In genomic region chr3:9932535-9932842, GRCh38 we compare ENCODE assay signal across 1 cellular context.
TF ChIP-seq lines count a peak whose summit lies in the region.

No MANE protein-coding gene starts in this region.

TF ChIP-seq in HepG2, 621 proteins besides CTCF, POLR2A, EP300 and RAD21:
- TF ChIP-seq ZNF607 (CRISPR knock-in tag; IDR thresholded peaks at IDR 0.05; ENCODE audit: borderline replicate concordance): peak; percentile 39; the same call in 1 of the 2 replicates
- TF ChIP-seq, protein P1, sequence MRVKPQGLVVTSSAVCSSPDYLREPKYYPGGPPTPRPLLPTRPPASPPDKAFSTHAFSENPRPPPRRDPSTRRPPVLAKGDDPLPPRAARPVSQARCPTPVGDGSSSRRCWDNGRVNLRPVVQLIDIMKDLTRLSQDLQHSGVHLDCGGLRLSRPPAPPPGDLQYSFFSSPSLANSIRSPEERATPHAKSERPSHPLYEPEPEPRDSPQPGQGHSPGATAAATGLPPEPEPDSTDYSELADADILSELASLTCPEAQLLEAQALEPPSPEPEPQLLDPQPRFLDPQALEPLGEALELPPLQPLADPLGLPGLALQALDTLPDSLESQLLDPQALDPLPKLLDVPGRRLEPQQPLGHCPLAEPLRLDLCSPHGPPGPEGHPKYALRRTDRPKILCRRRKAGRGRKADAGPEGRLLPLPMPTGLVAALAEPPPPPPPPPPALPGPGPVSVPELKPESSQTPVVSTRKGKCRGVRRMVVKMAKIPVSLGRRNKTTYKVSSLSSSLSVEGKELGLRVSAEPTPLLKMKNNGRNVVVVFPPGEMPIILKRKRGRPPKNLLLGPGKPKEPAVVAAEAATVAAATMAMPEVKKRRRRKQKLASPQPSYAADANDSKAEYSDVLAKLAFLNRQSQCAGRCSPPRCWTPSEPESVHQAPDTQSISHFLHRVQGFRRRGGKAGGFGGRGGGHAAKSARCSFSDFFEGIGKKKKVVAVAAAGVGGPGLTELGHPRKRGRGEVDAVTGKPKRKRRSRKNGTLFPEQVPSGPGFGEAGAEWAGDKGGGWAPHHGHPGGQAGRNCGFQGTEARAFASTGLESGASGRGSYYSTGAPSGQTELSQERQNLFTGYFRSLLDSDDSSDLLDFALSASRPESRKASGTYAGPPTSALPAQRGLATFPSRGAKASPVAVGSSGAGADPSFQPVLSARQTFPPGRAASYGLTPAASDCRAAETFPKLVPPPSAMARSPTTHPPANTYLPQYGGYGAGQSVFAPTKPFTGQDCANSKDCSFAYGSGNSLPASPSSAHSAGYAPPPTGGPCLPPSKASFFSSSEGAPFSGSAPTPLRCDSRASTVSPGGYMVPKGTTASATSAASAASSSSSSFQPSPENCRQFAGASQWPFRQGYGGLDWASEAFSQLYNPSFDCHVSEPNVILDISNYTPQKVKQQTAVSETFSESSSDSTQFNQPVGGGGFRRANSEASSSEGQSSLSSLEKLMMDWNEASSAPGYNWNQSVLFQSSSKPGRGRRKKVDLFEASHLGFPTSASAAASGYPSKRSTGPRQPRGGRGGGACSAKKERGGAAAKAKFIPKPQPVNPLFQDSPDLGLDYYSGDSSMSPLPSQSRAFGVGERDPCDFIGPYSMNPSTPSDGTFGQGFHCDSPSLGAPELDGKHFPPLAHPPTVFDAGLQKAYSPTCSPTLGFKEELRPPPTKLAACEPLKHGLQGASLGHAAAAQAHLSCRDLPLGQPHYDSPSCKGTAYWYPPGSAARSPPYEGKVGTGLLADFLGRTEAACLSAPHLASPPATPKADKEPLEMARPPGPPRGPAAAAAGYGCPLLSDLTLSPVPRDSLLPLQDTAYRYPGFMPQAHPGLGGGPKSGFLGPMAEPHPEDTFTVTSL (CRISPR knock-in tag; IDR thresholded peaks at IDR 0.05; ENCODE audit: borderline replicate concordance): 0 out of 2 replicates have a peak, but pooled peaks have one; percentile 23
- TF ChIP-seq PRPF4 (IDR thresholded peaks at IDR 0.05; ENCODE audit: low read depth, low read length, poor library complexity, severe bottlenecking): no peak
- no peak for TF ChIP-seq ZNF460 (CRISPR knock-in tag; IDR thresholded peaks at IDR 0.05; ENCODE audit: borderline replicate concordance)
- TF ChIP-seq HNF1B (CRISPR knock-in tag; IDR thresholded peaks at IDR 0.05): peak; percentile 64; the same call in 1 of the 2 replicates
- TF ChIP-seq ZNF557 (CRISPR knock-in tag; IDR thresholded peaks at IDR 0.05): no peak
- peak; percentile 70; the same call in 1 of the 2 replicates for TF ChIP-seq ZBTB38 (CRISPR knock-in tag; IDR thresholded peaks at IDR 0.05)
- TF ChIP-seq KLF15 (CRISPR knock-in tag; IDR thresholded peaks at IDR 0.05; ENCODE audit: borderline replicate concordance): 0 out of 2 replicates have a peak, but pooled peaks have one; percentile 4
- TF ChIP-seq, protein P2, sequence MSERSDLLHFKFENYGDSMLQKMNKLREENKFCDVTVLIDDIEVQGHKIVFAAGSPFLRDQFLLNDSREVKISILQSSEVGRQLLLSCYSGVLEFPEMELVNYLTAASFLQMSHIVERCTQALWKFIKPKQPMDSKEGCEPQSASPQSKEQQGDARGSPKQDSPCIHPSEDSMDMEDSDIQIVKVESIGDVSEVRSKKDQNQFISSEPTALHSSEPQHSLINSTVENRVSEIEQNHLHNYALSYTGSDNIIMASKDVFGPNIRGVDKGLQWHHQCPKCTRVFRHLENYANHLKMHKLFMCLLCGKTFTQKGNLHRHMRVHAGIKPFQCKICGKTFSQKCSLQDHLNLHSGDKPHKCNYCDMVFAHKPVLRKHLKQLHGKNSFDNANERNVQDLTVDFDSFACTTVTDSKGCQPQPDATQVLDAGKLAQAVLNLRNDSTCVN (CRISPR knock-in tag; IDR thresholded peaks at IDR 0.05; ENCODE audit: borderline replicate concordance): peak; percentile 6; the same call in 1 of the 2 replicates
- TF ChIP-seq ZBTB21 (CRISPR knock-in tag; IDR thresholded peaks at IDR 0.05): 0 out of 2 replicates have a peak, but pooled peaks have one; percentile 10
- 0 out of 2 replicates have a peak, but pooled peaks have one; percentile 0 for TF ChIP-seq ZNF160 (CRISPR knock-in tag; IDR thresholded peaks at IDR 0.05)
- TF ChIP-seq, protein P3, sequence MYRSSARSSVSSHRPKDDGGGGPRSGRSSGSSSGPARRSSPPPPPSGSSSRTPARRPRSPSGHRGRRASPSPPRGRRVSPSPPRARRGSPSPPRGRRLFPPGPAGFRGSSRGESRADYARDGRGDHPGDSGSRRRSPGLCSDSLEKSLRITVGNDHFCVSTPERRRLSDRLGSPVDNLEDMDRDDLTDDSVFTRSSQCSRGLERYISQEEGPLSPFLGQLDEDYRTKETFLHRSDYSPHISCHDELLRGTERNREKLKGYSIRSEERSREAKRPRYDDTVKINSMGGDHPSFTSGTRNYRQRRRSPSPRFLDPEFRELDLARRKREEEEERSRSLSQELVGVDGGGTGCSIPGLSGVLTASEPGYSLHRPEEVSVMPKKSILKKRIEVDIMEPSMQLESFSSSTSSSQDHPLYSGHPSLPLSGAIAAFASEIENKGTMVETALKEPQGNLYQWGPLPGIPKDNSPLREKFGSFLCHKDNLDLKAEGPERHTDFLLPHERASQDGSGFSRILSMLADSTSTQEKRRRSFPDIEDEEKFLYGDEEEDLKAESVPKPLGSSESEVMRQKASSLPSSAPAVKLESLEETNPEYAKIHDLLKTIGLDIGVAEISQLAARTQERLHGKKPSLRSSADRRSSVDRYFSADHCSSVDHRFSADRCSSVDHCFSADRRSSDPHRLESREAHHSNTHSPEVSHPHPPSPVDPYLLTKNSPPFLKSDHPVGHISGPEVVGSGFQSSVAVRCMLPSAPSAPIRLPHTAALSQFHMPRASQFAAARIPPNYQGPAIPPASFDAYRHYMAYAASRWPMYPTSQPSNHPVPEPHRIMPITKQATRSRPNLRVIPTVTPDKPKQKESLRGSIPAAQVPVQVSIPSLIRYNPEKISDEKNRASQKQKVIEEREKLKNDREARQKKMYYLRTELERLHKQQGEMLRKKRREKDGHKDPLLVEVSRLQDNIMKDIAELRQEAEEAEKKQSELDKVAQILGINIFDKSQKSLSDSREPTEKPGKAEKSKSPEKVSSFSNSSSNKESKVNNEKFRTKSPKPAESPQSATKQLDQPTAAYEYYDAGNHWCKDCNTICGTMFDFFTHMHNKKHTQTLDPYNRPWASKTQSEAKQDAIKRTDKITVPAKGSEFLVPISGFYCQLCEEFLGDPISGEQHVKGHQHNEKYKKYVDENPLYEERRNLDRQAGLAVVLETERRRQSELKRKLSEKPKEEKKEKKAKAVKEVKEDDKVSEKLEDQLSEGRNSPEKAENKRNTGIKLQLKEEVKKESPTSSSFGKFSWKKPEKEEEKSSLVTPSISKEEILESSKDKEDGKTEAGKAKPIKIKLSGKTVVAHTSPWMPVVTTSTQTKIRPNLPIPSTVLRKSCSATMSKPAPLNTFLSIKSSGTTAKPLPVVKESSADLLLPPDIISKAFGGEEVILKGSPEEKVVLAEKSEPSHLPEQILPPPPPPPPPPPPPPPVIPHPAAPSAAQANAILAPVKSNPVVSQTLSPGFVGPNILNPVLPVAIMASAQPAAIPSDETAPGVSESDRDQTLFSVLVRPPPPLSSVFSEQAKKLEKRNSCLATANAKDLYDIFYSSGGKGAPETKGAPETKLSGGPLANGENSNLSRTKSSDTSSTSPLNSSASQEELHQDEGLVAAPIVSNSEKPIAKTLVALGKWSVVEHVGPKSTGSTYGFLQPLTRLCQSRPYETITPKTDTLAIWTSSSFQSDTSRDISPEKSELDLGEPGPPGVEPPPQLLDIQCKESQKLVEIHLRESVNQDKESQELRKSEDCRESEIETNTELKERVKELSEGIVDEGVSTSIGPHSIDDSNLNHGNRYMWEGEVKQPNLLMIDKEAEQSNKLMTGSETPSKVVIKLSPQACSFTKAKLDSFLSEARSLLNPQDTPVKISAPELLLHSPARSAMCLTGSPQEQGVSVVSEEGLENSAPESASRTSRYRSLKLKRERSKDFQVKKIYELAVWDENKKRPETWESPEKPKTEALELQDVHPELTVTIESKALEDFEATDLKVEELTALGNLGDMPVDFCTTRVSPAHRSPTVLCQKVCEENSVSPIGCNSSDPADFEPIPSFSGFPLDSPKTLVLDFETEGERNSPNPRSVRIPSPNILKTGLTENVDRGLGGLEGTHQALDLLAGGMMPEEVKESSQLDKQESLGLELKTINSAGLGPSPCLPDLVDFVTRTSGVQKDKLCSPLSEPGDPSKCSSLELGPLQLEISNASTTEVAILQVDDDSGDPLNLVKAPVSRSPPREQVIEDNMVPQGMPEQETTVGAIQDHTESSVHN (CRISPR knock-in tag; IDR thresholded peaks at IDR 0.05): 0 out of 2 replicates have a peak, but pooled peaks have one; percentile 0
- no peak for TF ChIP-seq ZNF766 (CRISPR knock-in tag; IDR thresholded peaks at IDR 0.05; ENCODE audit: borderline replicate concordance)
- 0 out of 2 replicates have a peak, but pooled peaks have one; percentile 11 for TF ChIP-seq ZC3H13 (CRISPR knock-in tag; IDR thresholded peaks at IDR 0.05)
- no peak for TF ChIP-seq POLR2AphosphoS5 (IDR thresholded peaks at IDR 0.05; ENCODE audit: low read depth, low read length)
- 0 out of 2 replicates have a peak, but pooled peaks have one; percentile 55 for TF ChIP-seq ZNF598 (CRISPR knock-in tag; IDR thresholded peaks at IDR 0.05; ENCODE audit: borderline replicate concordance)
